In the genomic region with DNA sequence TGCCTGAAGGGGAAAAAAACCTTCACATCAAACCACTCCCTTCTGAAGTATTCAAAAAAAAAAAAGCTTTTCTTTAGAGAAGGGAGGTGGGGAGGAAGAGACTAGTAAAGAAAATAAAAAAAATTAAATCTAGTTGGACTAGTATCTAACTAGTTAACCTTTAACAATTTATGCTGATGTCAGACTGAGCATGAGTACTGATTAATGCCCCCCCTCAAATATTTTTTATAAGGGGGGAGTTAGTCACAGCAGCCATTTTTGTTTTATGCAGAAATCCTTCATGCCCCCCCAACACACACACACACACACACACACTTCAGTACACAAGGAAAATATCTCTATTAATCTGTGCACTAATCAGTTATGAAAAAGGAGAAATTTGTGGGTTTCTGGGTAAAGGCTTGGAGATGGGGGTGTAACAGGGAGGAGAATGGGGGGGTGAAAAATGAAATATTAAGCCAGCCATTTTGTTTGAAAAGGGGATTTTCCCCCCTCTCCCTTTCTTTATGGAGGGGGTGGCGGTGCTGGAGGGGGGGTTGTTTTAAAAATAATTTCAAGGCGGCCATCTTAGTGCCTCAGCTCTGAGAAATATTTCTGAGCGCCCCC, we compare ENCODE assay signal across 8 cellular contexts. TPM values are rescaled to one million over a fixed set of nuclear protein-coding genes. Genes with fewer than 3 reads are reported as not detected.
DNase-seq lines count a peak whose midpoint lies in the region; ATAC-seq and TF ChIP-seq lines count a peak whose summit lies in the region.

No MANE protein-coding gene starts in this region.

- peak overlapping the region; percentile 89 for H3K4me3 Mint-ChIP-seq in CD4-positive, alpha-beta T cell
- peak overlapping the region; percentile 60 to 82 (median 71) for H3K4me3 Mint-ChIP-seq in IgD-negative memory B cell

- H3K27ac ChIP-seq in CD4-positive, alpha-beta T cell (ENCODE audit: low read depth, low read length), result peak overlapping the region; percentile 59

- intact Hi-C loops in CD4-positive, alpha-beta T cell (cut with DNase I, micrococcal nuclease), result no loop called here
- intact Hi-C loops in sciatic nerve (cut with DNase I), result no loop called here

- no peak for TF ChIP-seq CTCF in CD4-positive, alpha-beta T cell (IDR thresholded peaks at IDR 0.05)
- no peak for TF ChIP-seq CTCF in omental fat pad (IDR thresholded peaks at IDR 0.05)

- H3K4me3 ChIP-seq in skeletal muscle cell (ENCODE audit: low read depth, low read length), result peak overlapping the region; percentile 66

- no peaks in the 10 kb centered on the region for H3K27me3 ChIP-seq in CD4-positive, alpha-beta T cell (ENCODE audit: control insufficient read depth, insufficient read depth, low read length)

- no peaks in the 10 kb centered on the region for H3K9me3 ChIP-seq in CD4-positive, alpha-beta T cell (ENCODE audit: control insufficient read depth, low read length)

- peak in 4 of 10 experiments; percentile 17 to 30 (median 21) for DNase-seq in CD4-positive, alpha-beta T cell
- DNase-seq in activated CD4-positive, alpha-beta T cell treated with anti-CD3 and anti-CD28 coated beads for 48 hours, result peak; percentile 43
- peak; percentile 48 for DNase-seq in fibroblast of gingiva (ENCODE audit: low read depth)
- no peak for DNase-seq in skeletal muscle cell (ENCODE audit: low read depth)
- no peak for DNase-seq in omental fat pad (ENCODE audit: low spot score)
- DNase-seq in DMS153 treated with DMSO at 0.1 percent for 48 hours (lab: John Stamatoyannopoulos, UW; ENCODE audit: unreplicated experiment), result no peak
- DNase-seq in sciatic nerve (ENCODE audit: low spot score), result no peak

- H3K9me3 Mint-ChIP-seq in CD4-positive, alpha-beta T cell, result no peaks in the 10 kb centered on the region
- H3K9me3 Mint-ChIP-seq in IgD-negative memory B cell, result no peaks in the 10 kb centered on the region

- POLR2A ChIA-PET in CD4-positive, alpha-beta T cell (lab: Charles Lee), result interaction anchor here (1.0 to 2.3 kb wide), 5 partner anchors 15 to 197 kb away, joined by 4 to 13 read pairs (median 4); a partner anchor contains a TSS

- peaks cover 6% of the 10 kb centered on the region for H3K4me1 Mint-ChIP-seq in CD4-positive, alpha-beta T cell (ENCODE audit: low read depth)
- peaks cover 0 to 2% (median 0%) of the 10 kb centered on the region in 3 donors for H3K4me1 Mint-ChIP-seq in IgD-negative memory B cell

- no peaks in the 10 kb centered on the region for H3K27me3 Mint-ChIP-seq in CD4-positive, alpha-beta T cell
- H3K27me3 Mint-ChIP-seq in IgD-negative memory B cell, result no peaks in the 10 kb centered on the region

- no peak overlapping the region for H3K27ac Mint-ChIP-seq in CD4-positive, alpha-beta T cell
- peak overlapping the region; percentile 31 to 75 (median 65) for H3K27ac Mint-ChIP-seq in IgD-negative memory B cell

- H3K36me3 Mint-ChIP-seq in CD4-positive, alpha-beta T cell (ENCODE audit: low read depth), result peaks cover 4% of the 10 kb centered on the region
- H3K36me3 Mint-ChIP-seq in IgD-negative memory B cell, result no peaks in the 10 kb centered on the region

- ATAC-seq in CD4-positive, alpha-beta T cell (ENCODE audit: poor library complexity), result peak; percentile 2
- ATAC-seq in omental fat pad (ENCODE audit: low FRiP score), result no peak
- no peak for ATAC-seq in sciatic nerve

- CTCF ChIA-PET in CD4-positive, alpha-beta T cell (lab: Charles Lee), result interaction anchor here (0.9 to 1.7 kb wide), 2 partner anchors 26 to 323 kb away, joined by 3 read pairs; a partner anchor contains a TSS

RNA-seq across cellular contexts. Expression of a gene that starts 4.7 kb away (rescaled TPM):
- 100 to 1,000 TPM; 263 to 297 TPM for total RNA-seq in CD4-positive, alpha-beta T cell
- 2.4 TPM for polyA plus RNA-seq in IgD-negative memory B cell
- total RNA-seq in omental fat pad (10 to 100 TPM; 47.0 to 77.6 (median 57.3) TPM), sciatic nerve (138 TPM)

RNA-seq across cellular contexts. Expression of a gene that starts 26.1 kb away (rescaled TPM):
- total RNA-seq in CD4-positive, alpha-beta T cell, result 1 to 10 TPM; 8.7 TPM
- 8.0 TPM for polyA plus RNA-seq in IgD-negative memory B cell
- 10 to 100 TPM in 1 of 4 donors, 1 to 10 TPM in 3; 9.0 to 33.5 (median 9.3) TPM for total RNA-seq in omental fat pad
- total RNA-seq in sciatic nerve, result 13.3 TPM

RNA-seq across cellular contexts. Expression of a gene that starts 26.5 kb away (rescaled TPM):
- total RNA-seq in CD4-positive, alpha-beta T cell, result 10 to 100 TPM; 15.4 to 16.3 TPM
- polyA plus RNA-seq in IgD-negative memory B cell, result 170 TPM
- total RNA-seq in omental fat pad (100 to 1,000 TPM in 1 of 4 donors, 10 to 100 TPM in 3; 61.2 to 209 (median 68.2) TPM), sciatic nerve (53.5 TPM)

RNA-seq across cellular contexts. Expression of a gene that starts 29.0 kb away (rescaled TPM):
- total RNA-seq in CD4-positive, alpha-beta T cell, result 10 to 100 TPM; 29.3 to 29.6 TPM
- not detected for polyA plus RNA-seq in IgD-negative memory B cell
- total RNA-seq in omental fat pad, result 10 to 100 TPM; 20.2 to 99.9 (median 24.6) TPM
- total RNA-seq in sciatic nerve, result 18.5 TPM

RNA-seq across cellular contexts. Expression of a gene that starts 32.2 kb away (rescaled TPM):
- 1 to 10 TPM; 3.2 to 3.5 TPM for total RNA-seq in CD4-positive, alpha-beta T cell
- 3.1 TPM for polyA plus RNA-seq in IgD-negative memory B cell
- total RNA-seq in omental fat pad (10 to 100 TPM in 2 of 4 donors, 1 to 10 TPM in 2; 4.1 to 19.1 (median 9.7) TPM), sciatic nerve (5.7 TPM)

Comparison
In these comparisons a context has a peak if more than half of its experiments do, and no peak if none do; other contexts are left out.
1. DNase-seq: peak in activated CD4-positive, alpha-beta T cell treated with anti-CD3 and anti-CD28 coated beads for 48 hours (single experiment) and fibroblast of gingiva (single experiment); none in skeletal muscle cell (single experiment), omental fat pad (single experiment), DMS153 treated with DMSO at 0.1 percent for 48 hours (single experiment) and sciatic nerve (single experiment).